32 cellular contexts compared by ENCODE assay signal in the genomic region with DNA sequence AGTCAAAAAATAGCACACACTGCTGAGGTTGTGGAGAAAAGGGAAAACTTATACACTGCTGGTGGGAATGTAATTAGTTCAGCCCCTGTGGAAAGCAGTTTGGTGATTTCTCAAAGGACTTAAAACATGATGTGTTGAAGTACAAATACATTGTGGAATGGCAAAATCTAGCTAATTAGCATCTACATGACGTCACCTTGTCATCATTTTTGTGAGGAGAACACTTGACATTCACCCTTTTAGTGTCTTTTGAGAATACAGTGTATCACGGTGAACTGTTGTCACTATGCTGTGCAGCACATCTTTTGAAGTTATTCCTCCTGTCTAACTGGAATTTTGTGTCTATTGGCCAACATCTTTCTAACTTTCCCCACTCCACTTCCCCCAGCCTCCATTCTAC. TPM values are rescaled to one million over a fixed set of nuclear protein-coding genes. Genes with fewer than 3 reads are reported as not detected.
"Had no signal": no experiment of that assay in that cellular context is flagged by ENCODE, and none has a peak within 500 bp of the region (broad histone marks: within the 10 kb centered on the region; RNA-seq: fewer than 3 reads in every experiment).

No MANE protein-coding gene starts in this region.

- H3K9me3 Mint-ChIP-seq: activated CD4-positive, alpha-beta memory T cell treated with anti-CD3 and anti-CD28 coated beads, Interleukin-2, amount 10 ng/mL, durations not matched to agents 7 days and 5 days; activated CD4-positive, alpha-beta T cell treated with anti-CD3 and anti-CD28 coated beads, Interleukin-2, amount 10 ng/mL, durations not matched to agents 24 days and 14 days; activated naive CD4-positive, alpha-beta T cell treated with anti-CD3 and anti-CD28 coated beads, Interleukin-2, amount 10 ng/mL, durations not matched to agents 7 days and 5 days; activated naive CD4-positive, alpha-beta T cell treated with anti-CD3 and anti-CD28 coated beads, Interleukin-2, amount 50 U/mL, for 72 hours; activated naive CD8-positive, alpha-beta T cell treated with anti-CD3 and anti-CD28 coated beads, Interleukin-2, amount 10 ng/mL, durations not matched to agents 7 days and 5 days; activated T-cell treated with anti-CD3 and anti-CD28 coated beads, Interleukin-2, amount 50 U/mL, for 24 hours; activated T-cell treated with anti-CD3 and anti-CD28 coated beads, Interleukin-2, amount 50 U/mL, for 72 hours had no signal

- H3K36me3 Mint-ChIP-seq: activated naive CD4-positive, alpha-beta T cell treated with anti-CD3 and anti-CD28 coated beads, Interleukin-2, amount 10 ng/mL, durations not matched to agents 7 days and 5 days; activated naive CD4-positive, alpha-beta T cell treated with anti-CD3 and anti-CD28 coated beads, Interleukin-2, amount 50 U/mL, for 72 hours; activated naive CD8-positive, alpha-beta T cell treated with anti-CD3 and anti-CD28 coated beads, Interleukin-2, amount 10 ng/mL, durations not matched to agents 7 days and 5 days; brain had no signal

- H3K27me3 ChIP-seq: ascending aorta, breast epithelium, cardiac muscle cell, colonic mucosa had no signal

- DNase-seq: activated CD4-positive, alpha-beta memory T cell treated with anti-CD3 and anti-CD28 coated beads, Interleukin-2, amount 10 ng/mL, durations not matched to agents 7 days and 5 days; activated CD4-positive, alpha-beta T cell treated with anti-CD3 and anti-CD28 coated beads for 36 hours; activated CD4-positive, alpha-beta T cell treated with anti-CD3 and anti-CD28 coated beads, Interleukin-2, amount 10 ng/mL, durations not matched to agents 24 days and 14 days; activated CD4-positive, CD25-positive, alpha-beta regulatory T cell; activated CD4-positive, CD25-positive, alpha-beta regulatory T cell treated with anti-CD3 and anti-CD28 coated beads, Interleukin-2, amount 50 U/mL, for 72 hours; activated CD8-positive, alpha-beta memory T cell treated with anti-CD3 and anti-CD28 coated beads, Interleukin-2, amount 50 U/mL, for 48 hours; activated gamma-delta T cell; activated naive CD4-positive, alpha-beta T cell; activated naive CD4-positive, alpha-beta T cell treated with anti-CD3 and anti-CD28 coated beads, Interleukin-2, amount 10 ng/mL, durations not matched to agents 7 days and 5 days; activated naive CD8-positive, alpha-beta T cell treated with anti-CD3 and anti-CD28 coated beads, Interleukin-2, amount 10 ng/mL, durations not matched to agents 7 days and 5 days; activated T-cell treated with anti-CD3 and anti-CD28 coated beads for 4 hours; activated T-cell treated with anti-CD3 and anti-CD28 coated beads, Interleukin-2, amount 50 U/mL, for 24 hours; activated T-cell treated with anti-CD3 and anti-CD28 coated beads, Interleukin-2, amount 50 U/mL, for 72 hours; central memory CD4-positive, alpha-beta T cell; cerebellar nuclear complex; colonic mucosa; effector CD8-positive, alpha-beta T cell; esophagus squamous epithelium; head of caudate nucleus; T-helper 2 cell had no signal

- FAIRE-seq: endothelial cell of umbilical vein, frontal cortex had no signal

- H3K4me1 Mint-ChIP-seq: activated CD4-positive, alpha-beta memory T cell treated with anti-CD3 and anti-CD28 coated beads, Interleukin-2, amount 10 ng/mL, durations not matched to agents 7 days and 5 days; activated CD4-positive, alpha-beta T cell treated with anti-CD3 and anti-CD28 coated beads for 36 hours; activated CD4-positive, alpha-beta T cell treated with anti-CD3 and anti-CD28 coated beads, Interleukin-2, amount 10 ng/mL, durations not matched to agents 24 days and 14 days; activated naive CD4-positive, alpha-beta T cell treated with anti-CD3 and anti-CD28 coated beads, Interleukin-2, amount 10 ng/mL, durations not matched to agents 7 days and 5 days; activated naive CD8-positive, alpha-beta T cell treated with anti-CD3 and anti-CD28 coated beads, Interleukin-2, amount 10 ng/mL, durations not matched to agents 7 days and 5 days; brain had no signal

- H3K4me3 ChIP-seq: ascending aorta, breast epithelium, cardiac muscle cell, colonic mucosa, esophagus squamous epithelium had no signal

- H3K27ac Mint-ChIP-seq: activated CD4-positive, alpha-beta memory T cell treated with anti-CD3 and anti-CD28 coated beads, Interleukin-2, amount 10 ng/mL, durations not matched to agents 7 days and 5 days; activated CD4-positive, alpha-beta T cell treated with anti-CD3 and anti-CD28 coated beads for 36 hours; activated CD4-positive, alpha-beta T cell treated with anti-CD3 and anti-CD28 coated beads, Interleukin-2, amount 10 ng/mL, durations not matched to agents 24 days and 14 days; activated naive CD4-positive, alpha-beta T cell treated with anti-CD3 and anti-CD28 coated beads, Interleukin-2, amount 10 ng/mL, durations not matched to agents 7 days and 5 days; activated naive CD4-positive, alpha-beta T cell treated with anti-CD3 and anti-CD28 coated beads, Interleukin-2, amount 50 U/mL, for 72 hours; activated naive CD8-positive, alpha-beta T cell treated with anti-CD3 and anti-CD28 coated beads, Interleukin-2, amount 10 ng/mL, durations not matched to agents 7 days and 5 days; activated T-cell treated with anti-CD3 and anti-CD28 coated beads, Interleukin-2, amount 50 U/mL, for 24 hours; activated T-cell treated with anti-CD3 and anti-CD28 coated beads, Interleukin-2, amount 50 U/mL, for 72 hours; brain had no signal

- H3K9me3 ChIP-seq: ascending aorta, breast epithelium, colonic mucosa, esophagus squamous epithelium had no signal

- ATAC-seq: activated CD4-positive, alpha-beta T cell treated with anti-CD3 and anti-CD28 coated beads for 36 hours; activated naive CD4-positive, alpha-beta T cell treated with anti-CD3 and anti-CD28 coated beads, Interleukin-2, amount 50 U/mL, for 72 hours; activated T-cell treated with anti-CD3 and anti-CD28 coated beads, Interleukin-2, amount 50 U/mL, for 72 hours had no signal

- H3K4me1 ChIP-seq: ascending aorta, breast epithelium, colonic mucosa had no signal

- H3K36me3 ChIP-seq: ascending aorta, breast epithelium, cardiac muscle cell, colonic mucosa, esophagus squamous epithelium had no signal

- H3K27ac ChIP-seq: ascending aorta, breast epithelium, cardiac muscle cell, colonic mucosa, epithelial cell of prostate, esophagus squamous epithelium had no signal

- H3K4me3 Mint-ChIP-seq: activated CD4-positive, alpha-beta memory T cell treated with anti-CD3 and anti-CD28 coated beads, Interleukin-2, amount 10 ng/mL, durations not matched to agents 7 days and 5 days; activated CD4-positive, alpha-beta T cell treated with anti-CD3 and anti-CD28 coated beads for 36 hours; activated CD4-positive, alpha-beta T cell treated with anti-CD3 and anti-CD28 coated beads, Interleukin-2, amount 10 ng/mL, durations not matched to agents 24 days and 14 days; activated naive CD4-positive, alpha-beta T cell treated with anti-CD3 and anti-CD28 coated beads, Interleukin-2, amount 10 ng/mL, durations not matched to agents 7 days and 5 days; activated naive CD8-positive, alpha-beta T cell treated with anti-CD3 and anti-CD28 coated beads, Interleukin-2, amount 10 ng/mL, durations not matched to agents 7 days and 5 days; activated T-cell treated with anti-CD3 and anti-CD28 coated beads, Interleukin-2, amount 50 U/mL, for 24 hours; activated T-cell treated with anti-CD3 and anti-CD28 coated beads, Interleukin-2, amount 50 U/mL, for 72 hours; brain had no signal

RNA-seq across cellular contexts. Expression of a gene that starts 5.6 kb away (rescaled TPM):
- total RNA-seq: activated CD4-positive, alpha-beta memory T cell treated with anti-CD3 and anti-CD28 coated beads, Interleukin-2, amount 10 ng/mL, durations not matched to agents 7 days and 5 days; activated CD4-positive, alpha-beta T cell treated with anti-CD3 and anti-CD28 coated beads for 36 hours; activated CD4-positive, alpha-beta T cell treated with anti-CD3 and anti-CD28 coated beads, Interleukin-2, amount 10 ng/mL, durations not matched to agents 24 days and 14 days; activated naive CD4-positive, alpha-beta T cell treated with anti-CD3 and anti-CD28 coated beads, Interleukin-2, amount 50 U/mL, for 72 hours; activated naive CD8-positive, alpha-beta T cell treated with anti-CD3 and anti-CD28 coated beads, Interleukin-2, amount 10 ng/mL, durations not matched to agents 7 days and 5 days; activated T-cell treated with anti-CD3 and anti-CD28 coated beads, Interleukin-2, amount 50 U/mL, for 72 hours; ascending aorta; breast epithelium; cardiac muscle cell; colonic mucosa; dermis microvascular lymphatic vessel endothelial cell; endothelial cell of umbilical vein; esophagus squamous epithelium; fibroblast of lung; frontal cortex; T-helper 1 cell treated with Interleukin-12 subunit alpha and Interleukin-12 subunit beta and Interleukin-4 antibody, amounts not matched to agents 30 ng/mL and 1 ng/mL, for 36 hours had no signal
- polyA plus RNA-seq: cardiac muscle cell, endothelial cell of umbilical vein, esophagus, fibroblast of lung had no signal

RNA-seq across cellular contexts. Expression of a gene that starts 8.2 kb away (rescaled TPM):
- total RNA-seq: activated CD4-positive, alpha-beta memory T cell treated with anti-CD3 and anti-CD28 coated beads, Interleukin-2, amount 10 ng/mL, durations not matched to agents 7 days and 5 days; activated CD4-positive, alpha-beta T cell treated with anti-CD3 and anti-CD28 coated beads for 36 hours; activated CD4-positive, alpha-beta T cell treated with anti-CD3 and anti-CD28 coated beads, Interleukin-2, amount 10 ng/mL, durations not matched to agents 24 days and 14 days; activated naive CD4-positive, alpha-beta T cell treated with anti-CD3 and anti-CD28 coated beads, Interleukin-2, amount 50 U/mL, for 72 hours; activated naive CD8-positive, alpha-beta T cell treated with anti-CD3 and anti-CD28 coated beads, Interleukin-2, amount 10 ng/mL, durations not matched to agents 7 days and 5 days; activated T-cell treated with anti-CD3 and anti-CD28 coated beads, Interleukin-2, amount 50 U/mL, for 72 hours; ascending aorta; cardiac muscle cell; colonic mucosa; dermis microvascular lymphatic vessel endothelial cell; endothelial cell of umbilical vein; fibroblast of lung; frontal cortex; T-helper 1 cell treated with Interleukin-12 subunit alpha and Interleukin-12 subunit beta and Interleukin-4 antibody, amounts not matched to agents 30 ng/mL and 1 ng/mL, for 36 hours had no signal
- polyA plus RNA-seq: cardiac muscle cell, endothelial cell of umbilical vein, esophagus, fibroblast of lung had no signal

RNA-seq across cellular contexts. Expression of a gene that starts 8.2 kb away (rescaled TPM):
- total RNA-seq: activated CD4-positive, alpha-beta memory T cell treated with anti-CD3 and anti-CD28 coated beads, Interleukin-2, amount 10 ng/mL, durations not matched to agents 7 days and 5 days; activated CD4-positive, alpha-beta T cell treated with anti-CD3 and anti-CD28 coated beads for 36 hours; activated CD4-positive, alpha-beta T cell treated with anti-CD3 and anti-CD28 coated beads, Interleukin-2, amount 10 ng/mL, durations not matched to agents 24 days and 14 days; activated naive CD4-positive, alpha-beta T cell treated with anti-CD3 and anti-CD28 coated beads, Interleukin-2, amount 50 U/mL, for 72 hours; activated naive CD8-positive, alpha-beta T cell treated with anti-CD3 and anti-CD28 coated beads, Interleukin-2, amount 10 ng/mL, durations not matched to agents 7 days and 5 days; activated T-cell treated with anti-CD3 and anti-CD28 coated beads, Interleukin-2, amount 50 U/mL, for 72 hours; ascending aorta; cardiac muscle cell; colonic mucosa; dermis microvascular lymphatic vessel endothelial cell; endothelial cell of umbilical vein; esophagus squamous epithelium; fibroblast of lung; frontal cortex; T-helper 1 cell treated with Interleukin-12 subunit alpha and Interleukin-12 subunit beta and Interleukin-4 antibody, amounts not matched to agents 30 ng/mL and 1 ng/mL, for 36 hours had no signal
- polyA plus RNA-seq: cardiac muscle cell, endothelial cell of umbilical vein, fibroblast of lung had no signal

RNA-seq across cellular contexts. Expression of a gene that starts 42.8 kb away (rescaled TPM):
- total RNA-seq: activated CD4-positive, alpha-beta memory T cell treated with anti-CD3 and anti-CD28 coated beads, Interleukin-2, amount 10 ng/mL, durations not matched to agents 7 days and 5 days; activated CD4-positive, alpha-beta T cell treated with anti-CD3 and anti-CD28 coated beads for 36 hours; activated CD4-positive, alpha-beta T cell treated with anti-CD3 and anti-CD28 coated beads, Interleukin-2, amount 10 ng/mL, durations not matched to agents 24 days and 14 days; activated naive CD4-positive, alpha-beta T cell treated with anti-CD3 and anti-CD28 coated beads, Interleukin-2, amount 50 U/mL, for 72 hours; activated naive CD8-positive, alpha-beta T cell treated with anti-CD3 and anti-CD28 coated beads, Interleukin-2, amount 10 ng/mL, durations not matched to agents 7 days and 5 days; activated T-cell treated with anti-CD3 and anti-CD28 coated beads, Interleukin-2, amount 50 U/mL, for 72 hours; ascending aorta; breast epithelium; cardiac muscle cell; colonic mucosa; dermis microvascular lymphatic vessel endothelial cell; endothelial cell of umbilical vein; esophagus squamous epithelium; fibroblast of lung; frontal cortex; T-helper 1 cell treated with Interleukin-12 subunit alpha and Interleukin-12 subunit beta and Interleukin-4 antibody, amounts not matched to agents 30 ng/mL and 1 ng/mL, for 36 hours had no signal
- polyA plus RNA-seq: cardiac muscle cell, endothelial cell of umbilical vein, esophagus, fibroblast of lung had no signal
